ENCODE assay signal across 8 cellular contexts in the genomic region with DNA sequence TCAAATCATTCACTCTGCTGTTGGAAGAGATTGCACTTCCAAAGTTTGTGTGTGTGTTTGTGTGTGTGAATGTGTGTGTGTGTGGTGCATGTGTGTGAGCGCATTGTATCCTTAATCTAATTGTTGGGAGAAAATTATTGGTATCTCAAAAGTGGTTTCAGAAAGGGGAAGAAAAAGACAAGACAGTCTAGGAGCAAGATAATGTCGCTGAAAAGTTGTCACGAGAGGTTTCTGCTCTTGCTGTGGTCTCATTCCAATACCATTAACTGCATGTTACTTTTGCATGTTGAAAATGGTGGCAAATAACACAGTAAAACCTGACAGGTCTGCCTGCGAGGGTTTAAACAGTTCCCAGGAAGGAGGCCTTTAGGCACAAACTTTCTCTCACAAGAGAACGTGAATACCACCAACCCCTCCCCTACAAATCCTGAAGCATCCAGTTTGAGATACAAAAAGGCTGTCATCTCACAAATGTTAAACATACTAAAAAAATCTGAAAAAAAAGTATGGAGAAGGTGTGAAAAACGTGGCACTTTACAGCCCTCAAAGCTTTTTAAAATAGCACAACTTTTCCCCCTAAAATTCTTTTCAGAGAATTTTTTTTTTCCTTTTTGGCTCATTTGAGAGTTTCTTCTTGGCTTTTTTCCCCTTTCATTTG. TPM values are rescaled to one million over a fixed set of nuclear protein-coding genes. Genes with fewer than 3 reads are reported as not detected.
A peak's percentile ranks its signal among the peaks of the same experiment; 100 is the strongest.
DNase-seq lines count a peak whose midpoint lies in the region; ATAC-seq and TF ChIP-seq lines count a peak whose summit lies in the region.

No MANE protein-coding gene starts in this region.

- H3K36me3 Mint-ChIP-seq in endodermal cell (ENCODE audit: low read depth) (no peaks in the 10 kb centered on the region), nephron (ENCODE audit: low read depth) (peaks cover 37% of the 10 kb centered on the region), progenitor cell of endocrine pancreas (ENCODE audit: insufficient read depth) (no peaks in the 10 kb centered on the region)

- ATAC-seq in left ventricle myocardium superior (no peak), aorta (ENCODE audit: low FRiP score) (no peak), GM19328 (IDR thresholded peaks at IDR 0.05; ENCODE audit: unreplicated experiment) (no peak), body of pancreas (no peak)

- no peak for TF ChIP-seq POLR2A in body of pancreas (IDR thresholded peaks at IDR 0.05)

- TF ChIP-seq CTCF in right atrium auricular region (IDR thresholded peaks at IDR 0.05) (no peak), endodermal cell (conservative IDR thresholded peaks at IDR 0.05) (no peak), nephron (IDR thresholded peaks at IDR 0.05; ENCODE audit: unreplicated experiment in 3 of 3) (no peak), body of pancreas (IDR thresholded peaks at IDR 0.05) (no peak), progenitor cell of endocrine pancreas (IDR thresholded peaks at IDR 0.05; ENCODE audit: unreplicated experiment) (no peak)

- H3K27me3 ChIP-seq in right atrium auricular region (no peaks in the 10 kb centered on the region), endodermal cell (ENCODE audit: control insufficient read depth, insufficient read depth, low read length, poor library complexity, severe bottlenecking) (peaks cover 99% of the 10 kb centered on the region), aorta (ENCODE audit: control insufficient read depth in 1 of 2, insufficient read depth in 2 of 2, low read length in 1 of 2) (no peaks in the 10 kb centered on the region), body of pancreas (no peaks in the 10 kb centered on the region)

- no peaks in the 10 kb centered on the region for H3K36me3 ChIP-seq in right atrium auricular region
- no peaks in the 10 kb centered on the region for H3K36me3 ChIP-seq in endodermal cell (ENCODE audit: control insufficient read depth, insufficient read depth, low read length)
- no peaks in the 10 kb centered on the region for H3K36me3 ChIP-seq in aorta (ENCODE audit: control insufficient read depth in 1 of 2, insufficient read depth in 2 of 2, low read length in 1 of 2)
- H3K36me3 ChIP-seq in body of pancreas (replicated peaks in 1 of 2; ENCODE audit: insufficient read depth in 1 of 2, low read depth in 2 of 2), result no peaks in the 10 kb centered on the region

- H3K9me3 ChIP-seq in right atrium auricular region (no peaks in the 10 kb centered on the region), endodermal cell (ENCODE audit: control insufficient read depth, low read length) (no peaks in the 10 kb centered on the region), aorta (ENCODE audit: control insufficient read depth, low read length) (no peaks in the 10 kb centered on the region), body of pancreas (no peaks in the 10 kb centered on the region)

- no peak overlapping the region for H3K9ac ChIP-seq in endodermal cell (ENCODE audit: extremely low read depth, low read length, poor library complexity, severe bottlenecking)

- H3K4me3 Mint-ChIP-seq in endodermal cell (no peak overlapping the region), nephron (peak overlapping the region; percentile 69 to 94 (median 83)), progenitor cell of endocrine pancreas (ENCODE audit: low read depth) (no peak overlapping the region)

- H3K27ac Mint-ChIP-seq in endodermal cell, result no peak overlapping the region
- peak overlapping the region; percentile 98 to 99 (median 99) for H3K27ac Mint-ChIP-seq in nephron
- no peak overlapping the region for H3K27ac Mint-ChIP-seq in progenitor cell of endocrine pancreas

- DNase-seq in right atrium auricular region (ENCODE audit: low spot score) (no peak), left ventricle myocardium superior (no peak), endodermal cell (no peak), aorta (no peak), body of pancreas (no peak), progenitor cell of endocrine pancreas (ENCODE audit: low spot score, unreplicated experiment) (no peak)

- peak overlapping the region; percentile 99 for H3K27ac ChIP-seq in right atrium auricular region
- H3K27ac ChIP-seq in endodermal cell (ENCODE audit: low read depth, low read length), result peak overlapping the region; percentile 79
- peak overlapping the region; percentile 76 to 77 for H3K27ac ChIP-seq in aorta (ENCODE audit: low read depth in 1 of 2, low read length in 2 of 2)
- H3K27ac ChIP-seq in body of pancreas, result peak overlapping the region in 2 of 4 donors; percentile 16 to 44

- WGBS in endodermal cell (ENCODE audit: insufficient coverage in 1 of 2, insufficient read length in 1 of 2), 2 experiments, result 38 to 48% methylated on average over 3 to 6 of the region's 6 CpGs
- WGBS in aorta, 2 donors, result 40 to 44% methylated on average over 6 of the region's 6 CpGs
- whole genome bisulfite sequencing in body of pancreas, 2 donors, result 61 to 85% methylated on average over 6 of the region's 6 CpGs

- H3K4me1 ChIP-seq in right atrium auricular region (peaks cover 0 to 83% of the 10 kb centered on the region in 2 donors), endodermal cell (ENCODE audit: control insufficient read depth, insufficient read depth, low read length) (peaks cover 7% of the 10 kb centered on the region), aorta (ENCODE audit: control insufficient read depth in 1 of 2, insufficient read depth in 2 of 2, low read length in 2 of 2) (peaks cover 4 to 5% of the 10 kb centered on the region in 2 donors), body of pancreas (peaks cover 3% of the 10 kb centered on the region)

- intact Hi-C loops in left ventricle myocardium superior (cut with micrococcal nuclease), result loop anchor here (10.0 kb wide), 1 partner anchor 55 kb away; no protein-coding TSS in a partner anchor
- intact Hi-C loops in aorta (cut with DNase I), result loop anchor here (5.0 to 10.0 kb wide), 6 partner anchors 62 to 1245 kb away; no protein-coding TSS in a partner anchor
- intact Hi-C loops in body of pancreas (cut with DNase I), result no loop called here

- H3K4me3 ChIP-seq in right atrium auricular region (peak overlapping the region in 1 of 2 donors; percentile 81), endodermal cell (ENCODE audit: low read length) (no peak overlapping the region), aorta (ENCODE audit: low read length in 2 of 2) (no peak overlapping the region), body of pancreas (no peak overlapping the region)

- H3K27me3 Mint-ChIP-seq in endodermal cell (ENCODE audit: insufficient read depth) (peaks cover 99% of the 10 kb centered on the region), nephron (ENCODE audit: low read depth) (peaks cover 9% of the 10 kb centered on the region), progenitor cell of endocrine pancreas (peaks cover 89% of the 10 kb centered on the region)

- H3K9me3 Mint-ChIP-seq in endodermal cell (no peaks in the 10 kb centered on the region), nephron (no peaks in the 10 kb centered on the region), progenitor cell of endocrine pancreas (ENCODE audit: low read depth) (no peaks in the 10 kb centered on the region)

- H3K4me1 Mint-ChIP-seq in endodermal cell (peaks cover 35% of the 10 kb centered on the region), nephron (peaks cover 95% of the 10 kb centered on the region), progenitor cell of endocrine pancreas (ENCODE audit: low read depth) (peaks cover 32% of the 10 kb centered on the region)

RNA-seq across cellular contexts. Expression of a gene that starts 10.2 kb away (rescaled TPM):
- total RNA-seq in right atrium auricular region, result 10 to 100 TPM; 76.1 to 91.7 TPM
- total RNA-seq in left ventricle myocardium superior, result 83.2 TPM
- total RNA-seq in endodermal cell, result under 1 TPM; 0.29 to 0.31 TPM
- 68.2 TPM for polyA plus RNA-seq in endodermal cell (2013, experiment 1 of 2)
- 65.4 TPM for polyA plus RNA-seq in endodermal cell (2013, experiment 2 of 2)
- total RNA-seq in aorta, result 100 to 1,000 TPM; 174 to 301 TPM
- 10 to 100 TPM; 38.7 to 67.6 TPM for polyA plus RNA-seq in aorta
- 10 to 100 TPM; 18.5 to 24.6 TPM for total RNA-seq in body of pancreas
- total RNA-seq in progenitor cell of endocrine pancreas, result 0.07 and 0.49 TPM in 2 replicates

Comparison
In these comparisons a context has a peak if more than half of its experiments do, and no peak if none do; other contexts are left out.
1. H3K27ac Mint-ChIP-seq: peak in nephron (3 of 3); none in endodermal cell (single experiment) and progenitor cell of endocrine pancreas (single experiment).
2. H3K4me3 Mint-ChIP-seq: peak in nephron (3 of 3); none in endodermal cell (single experiment) and progenitor cell of endocrine pancreas (single experiment).
3. RNA of a gene that starts 10.2 kb away (total RNA-seq): 174 to 301 TPM in aorta, 76.1 to 91.7 TPM in right atrium auricular region, 83.2 TPM in left ventricle myocardium superior (single experiment) and 18.5 to 24.6 TPM in body of pancreas; 0.29 to 0.31 TPM in endodermal cell and 0.07 to 0.49 TPM in progenitor cell of endocrine pancreas; every median in the first group is over 10 times any median in the second.